In the genomic region with DNA sequence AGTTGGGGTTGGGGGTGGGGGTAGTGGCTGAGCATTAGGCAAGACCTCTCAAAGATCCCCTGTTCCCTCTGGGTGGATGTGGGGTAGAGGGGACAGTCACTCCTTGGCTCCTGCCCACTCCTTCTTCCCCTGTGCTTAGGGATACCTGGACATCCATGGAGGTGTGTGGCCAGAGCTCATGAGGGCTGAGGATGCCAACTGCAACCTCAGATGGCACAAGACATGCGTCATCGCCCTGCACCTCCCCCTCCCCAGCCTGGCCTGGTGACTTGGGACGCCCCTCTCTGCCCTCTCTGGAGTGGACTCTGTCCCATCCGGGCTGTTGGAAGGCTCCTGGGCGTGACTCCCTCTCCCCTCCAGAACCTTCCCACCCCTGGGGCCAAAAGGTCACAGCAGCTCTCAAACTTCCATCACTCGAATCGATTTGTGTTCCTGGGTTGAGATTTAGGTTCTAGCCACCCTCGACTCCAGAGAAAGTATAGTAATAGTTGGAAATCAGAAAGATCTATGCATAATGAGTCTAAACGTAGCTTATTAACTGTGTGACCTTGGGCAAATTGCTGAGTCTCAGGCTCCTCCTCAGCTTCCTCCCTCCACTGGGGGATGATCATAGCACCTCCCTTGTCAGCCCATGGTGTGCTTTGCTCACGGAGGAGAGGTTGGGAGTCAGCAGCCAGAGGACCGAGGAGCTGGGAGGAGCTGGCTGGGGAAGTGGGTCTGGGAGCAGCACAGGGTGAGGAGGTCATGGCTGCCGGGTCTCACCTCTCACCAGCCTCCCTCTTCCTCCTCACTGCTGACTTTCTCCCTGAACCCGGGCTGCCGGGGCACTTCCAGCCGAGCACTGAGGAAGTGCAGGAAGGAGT, we compare ENCODE assay signal across 11 cellular contexts. TPM values are rescaled to one million over a fixed set of nuclear protein-coding genes. Genes with fewer than 3 reads are reported as not detected.
DNase-seq lines count a peak whose midpoint lies in the region; ATAC-seq and TF ChIP-seq lines count a peak whose summit lies in the region.
"Had no signal": no experiment of that assay in that cellular context is flagged by ENCODE, and none has a peak within 500 bp of the region (broad histone marks: within the 10 kb centered on the region; RNA-seq: fewer than 3 reads in every experiment).

No MANE protein-coding gene starts in this region.

- H3K4me1 Mint-ChIP-seq in activated naive CD8-positive, alpha-beta T cell treated with anti-CD3 and anti-CD28 coated beads, Interleukin-2, amount 50 U/mL, for 24 hours: peaks cover 89% of the 10 kb centered on the region

- no peak overlapping the region for H2BK5ac ChIP-seq in trophoblast cell (ENCODE audit: low read depth, low read length, poor library complexity)

- H3K36me3 ChIP-seq in OCI-LY3 (replicated peaks; ENCODE audit: low read depth, low read length) (no peaks in the 10 kb centered on the region), trophoblast cell (ENCODE audit: control insufficient read depth in 1 of 2, insufficient read depth in 2 of 2, low read length in 2 of 2) (no peaks in the 10 kb centered on the region)

- peak; percentile 62 for DNase-seq in GF-D8 (lab: John Stamatoyannopoulos, UW)
- peak; percentile 45 for DNase-seq in activated naive CD8-positive, alpha-beta T cell treated with anti-CD3 and anti-CD28 coated beads, Interleukin-2, amount 50 U/mL, for 24 hours
- DNase-seq in trophoblast cell: no peak
- DNase-seq in NCI-H1694 treated with DMSO at 0.1 percent for 48 hours (lab: John Stamatoyannopoulos, UW): no peak
- DNase-seq: activated CD4-positive, CD25-positive, alpha-beta regulatory T cell; glutamatergic neuron; NCI-H774 had no signal

- no peak overlapping the region for H3K27ac ChIP-seq in OCI-LY3 (ENCODE audit: low read length)
- no peak overlapping the region for H3K27ac ChIP-seq in trophoblast cell (ENCODE audit: low read depth, low read length)

- H3K27ac Mint-ChIP-seq in activated naive CD8-positive, alpha-beta T cell treated with anti-CD3 and anti-CD28 coated beads, Interleukin-2, amount 50 U/mL, for 24 hours: peak overlapping the region; percentile 99

- peak overlapping the region; percentile 7 for H4K91ac ChIP-seq in trophoblast cell (ENCODE audit: low read depth, low read length)

- H3K27me3 ChIP-seq in OCI-LY3 (ENCODE audit: low read depth, low read length) (no peaks in the 10 kb centered on the region), trophoblast cell (ENCODE audit: insufficient read depth, low read length) (no peaks in the 10 kb centered on the region)

- peak; percentile 4 for ATAC-seq in activated naive CD8-positive, alpha-beta T cell treated with anti-CD3 and anti-CD28 coated beads, Interleukin-2, amount 50 U/mL, for 24 hours
- no peak for ATAC-seq in HG03521 (IDR thresholded peaks at IDR 0.05; ENCODE audit: unreplicated experiment)
- ATAC-seq in HG03139 (IDR thresholded peaks at IDR 0.05; ENCODE audit: unreplicated experiment): no peak
- ATAC-seq in GM21529 (IDR thresholded peaks at IDR 0.05; ENCODE audit: unreplicated experiment): no peak

- H3K9ac ChIP-seq in OCI-LY3 (ENCODE audit: low read length): no peak overlapping the region
- no peak overlapping the region for H3K9ac ChIP-seq in trophoblast cell (ENCODE audit: low read length)

- no CpG with 5 or more reads among the region's 15 CpGs for WGBS in trophoblast cell (ENCODE audit: extremely low coverage, insufficient coverage, insufficient read length)

- H2AFZ ChIP-seq in OCI-LY3 (ENCODE audit: low read depth, low read length): no peak overlapping the region
- H2AFZ ChIP-seq in trophoblast cell (ENCODE audit: insufficient read depth, low read length, poor library complexity): no peak overlapping the region

- H4K20me1 ChIP-seq in OCI-LY3 (ENCODE audit: insufficient read depth, low read length): no peaks in the 10 kb centered on the region

- H3K4me1 ChIP-seq in OCI-LY3 (ENCODE audit: low read length) (peaks cover 69% of the 10 kb centered on the region), trophoblast cell (ENCODE audit: control insufficient read depth in 1 of 2, insufficient read depth in 2 of 2, low read length in 2 of 2) (peaks cover 5 to 18% of the 10 kb centered on the region in 2 experiments)

- peak overlapping the region; percentile 99 for H3K4me3 Mint-ChIP-seq in activated naive CD8-positive, alpha-beta T cell treated with anti-CD3 and anti-CD28 coated beads, Interleukin-2, amount 50 U/mL, for 24 hours

- H3K79me1 ChIP-seq in trophoblast cell (ENCODE audit: low read length): no peaks in the 10 kb centered on the region

- H3K9me3 ChIP-seq in OCI-LY3 (ENCODE audit: insufficient read depth, low read length): no peaks in the 10 kb centered on the region
- H3K9me3 ChIP-seq in trophoblast cell (ENCODE audit: insufficient read depth, low read depth, low read length): no peaks in the 10 kb centered on the region

- no peaks in the 10 kb centered on the region for H3K27me3 Mint-ChIP-seq in activated naive CD8-positive, alpha-beta T cell treated with anti-CD3 and anti-CD28 coated beads, Interleukin-2, amount 50 U/mL, for 24 hours

- peaks cover 20% of the 10 kb centered on the region for H3K36me3 Mint-ChIP-seq in activated naive CD8-positive, alpha-beta T cell treated with anti-CD3 and anti-CD28 coated beads, Interleukin-2, amount 50 U/mL, for 24 hours (ENCODE audit: low read depth)

- H3K4me2 ChIP-seq in OCI-LY3 (ENCODE audit: low read length): peak overlapping the region; percentile 91
- H3K4me2 ChIP-seq in trophoblast cell (ENCODE audit: low read length): no peak overlapping the region

- H3K79me2 ChIP-seq in OCI-LY3 (ENCODE audit: low read length) (no peaks in the 10 kb centered on the region), trophoblast cell (ENCODE audit: control insufficient read depth, insufficient read depth, low read length, poor library complexity) (no peaks in the 10 kb centered on the region)

- H2AK5ac ChIP-seq in trophoblast cell (ENCODE audit: low read length): no peak overlapping the region

- H3K4me3 ChIP-seq in OCI-LY3 (ENCODE audit: low read length) (no peak overlapping the region), trophoblast cell (ENCODE audit: low read depth, low read length) (no peak overlapping the region)

- H3K18ac ChIP-seq in trophoblast cell (ENCODE audit: low read length): no peak overlapping the region

- no peak overlapping the region for H3K23ac ChIP-seq in trophoblast cell (ENCODE audit: low read length)

- no peak overlapping the region for H2BK120ac ChIP-seq in trophoblast cell (ENCODE audit: insufficient read depth, low read length, poor library complexity)

- no peak overlapping the region for H4K12ac ChIP-seq in trophoblast cell (ENCODE audit: low read depth, low read length)

- no peak for TF ChIP-seq CTCF in OCI-LY3 (IDR thresholded peaks at IDR 0.05; ENCODE audit: low read depth, low read length)

- no peaks in the 10 kb centered on the region for H3K9me3 Mint-ChIP-seq in activated naive CD8-positive, alpha-beta T cell treated with anti-CD3 and anti-CD28 coated beads, Interleukin-2, amount 50 U/mL, for 24 hours

- no peak overlapping the region for H2BK12ac ChIP-seq in trophoblast cell (ENCODE audit: low read length)

- H3K4ac ChIP-seq in trophoblast cell (ENCODE audit: low read depth, low read length): no peak overlapping the region

- no peak overlapping the region for H3K14ac ChIP-seq in trophoblast cell (ENCODE audit: low read length)

- no peak overlapping the region for H4K8ac ChIP-seq in trophoblast cell (ENCODE audit: low read depth, low read length)

RNA-seq across cellular contexts. Expression of a gene that starts 2.2 kb away (rescaled TPM):
- not detected in 2 replicates for polyA plus RNA-seq in trophoblast cell (2013)

RNA-seq across cellular contexts. Expression of a gene that starts 18.1 kb away (rescaled TPM):
- polyA plus RNA-seq in trophoblast cell (2013): 20.3 and 20.9 TPM in 2 replicates

RNA-seq across cellular contexts. Expression of a gene that starts 30.9 kb away (rescaled TPM):
- 0.04 and 0.10 TPM in 2 replicates for polyA plus RNA-seq in trophoblast cell (2013)

RNA-seq across cellular contexts. Expression of a gene that starts 39.9 kb away (rescaled TPM):
- 0.03 TPM in 2 replicates for polyA plus RNA-seq in trophoblast cell (2013)

Comparison
In these comparisons a context has a peak if more than half of its experiments do, and no peak if none do; other contexts are left out.
1. DNase-seq: peak in GF-D8 (single experiment) and activated naive CD8-positive, alpha-beta T cell treated with anti-CD3 and anti-CD28 coated beads, Interleukin-2, amount 50 U/mL, for 24 hours (single experiment); none in trophoblast cell (0 of 2) and NCI-H1694 treated with DMSO at 0.1 percent for 48 hours (single experiment).